33 cellular contexts compared by ENCODE assay signal in genomic region chr1:35633526-35633925, GRCh38.
"Had no signal": no experiment of that assay in that cellular context is flagged by ENCODE, and none has a peak within 500 bp of the region (broad histone marks: within the 10 kb centered on the region; RNA-seq: fewer than 3 reads in every experiment).

No MANE protein-coding gene starts in this region.

- H3K4me2 ChIP-seq: SK-N-SH had no signal

- H3K4me3 ChIP-seq: adrenal gland, cardiac muscle cell, MG63, SJSA1 had no signal

- H3K9me2 ChIP-seq: SK-N-SH had no signal

- H3K27ac ChIP-seq: adrenal gland, cardiac muscle cell, SJSA1 had no signal

- H3K4me3 Mint-ChIP-seq: activated CD4-positive, alpha-beta T cell treated with anti-CD3 and anti-CD28 coated beads, Interleukin-2, amount 10 ng/mL, durations not matched to agents 24 days and 14 days; activated CD8-positive, alpha-beta T cell treated with anti-CD3 and anti-CD28 coated beads for 36 hours; activated naive CD4-positive, alpha-beta T cell treated with anti-CD3 and anti-CD28 coated beads, Interleukin-2, amount 50 U/mL, for 24 hours; activated naive CD8-positive, alpha-beta T cell treated with anti-CD3 and anti-CD28 coated beads, Interleukin-2, amount 10 ng/mL, durations not matched to agents 7 days and 5 days; activated T-cell treated with anti-CD3 and anti-CD28 coated beads, Interleukin-2, amount 50 U/mL, for 72 hours; central memory CD8-positive, alpha-beta T cell; T-helper 1 cell treated with Interleukin-12 subunit alpha and Interleukin-12 subunit beta and Interleukin-4 antibody, amounts not matched to agents 30 μg/mL and 1 μg/mL, for 36 hours; T-helper 2 cell treated with Interferon-gamma antibody and Interleukin-4, amounts not matched to agents 5 μg/mL and 100 μg/mL, for 36 hours had no signal

- ATAC-seq: activated CD8-positive, alpha-beta T cell treated with anti-CD3 and anti-CD28 coated beads for 36 hours; activated T-cell treated with anti-CD3 and anti-CD28 coated beads, Interleukin-2, amount 50 U/mL, for 72 hours; Panc1 had no signal

- H3K9me3 Mint-ChIP-seq: activated CD4-positive, alpha-beta T cell treated with anti-CD3 and anti-CD28 coated beads, Interleukin-2, amount 10 ng/mL, durations not matched to agents 24 days and 14 days; activated CD8-positive, alpha-beta T cell treated with anti-CD3 and anti-CD28 coated beads for 36 hours; activated naive CD4-positive, alpha-beta T cell treated with anti-CD3 and anti-CD28 coated beads, Interleukin-2, amount 50 U/mL, for 24 hours; activated naive CD8-positive, alpha-beta T cell treated with anti-CD3 and anti-CD28 coated beads, Interleukin-2, amount 10 ng/mL, durations not matched to agents 7 days and 5 days; activated T-cell treated with anti-CD3 and anti-CD28 coated beads, Interleukin-2, amount 50 U/mL, for 72 hours; activated T-helper 2 cell treated with anti-CD3 and anti-CD28 coated beads, Interferon-gamma antibody, Interleukin-2, Interleukin-4, amounts not matched to agents 10 μg/mL and 5 μg/mL and 100 μg/mL, durations not matched to agents 14 hours and 24 hours and 36 hours; central memory CD8-positive, alpha-beta T cell; T-helper 1 cell treated with Interleukin-12 subunit alpha and Interleukin-12 subunit beta and Interleukin-4 antibody, amounts not matched to agents 30 μg/mL and 1 μg/mL, for 36 hours; T-helper 2 cell treated with Interferon-gamma antibody and Interleukin-4, amounts not matched to agents 5 μg/mL and 100 μg/mL, for 36 hours had no signal

- H3K27ac Mint-ChIP-seq: activated CD4-positive, alpha-beta T cell treated with anti-CD3 and anti-CD28 coated beads, Interleukin-2, amount 10 ng/mL, durations not matched to agents 24 days and 14 days; activated CD8-positive, alpha-beta T cell treated with anti-CD3 and anti-CD28 coated beads for 36 hours; activated naive CD4-positive, alpha-beta T cell treated with anti-CD3 and anti-CD28 coated beads, Interleukin-2, amount 50 U/mL, for 24 hours; activated T-cell treated with anti-CD3 and anti-CD28 coated beads, Interleukin-2, amount 50 U/mL, for 72 hours; activated T-helper 2 cell treated with anti-CD3 and anti-CD28 coated beads, Interferon-gamma antibody, Interleukin-2, Interleukin-4, amounts not matched to agents 10 μg/mL and 5 μg/mL and 100 μg/mL, durations not matched to agents 14 hours and 24 hours and 36 hours; T-helper 1 cell treated with Interleukin-12 subunit alpha and Interleukin-12 subunit beta and Interleukin-4 antibody, amounts not matched to agents 30 μg/mL and 1 μg/mL, for 36 hours; T-helper 2 cell treated with Interferon-gamma antibody and Interleukin-4, amounts not matched to agents 5 μg/mL and 100 μg/mL, for 36 hours had no signal

- H3K9me3 ChIP-seq: adrenal gland, MG63, SJSA1, SK-N-SH had no signal

- DNase-seq: activated CD4-positive, alpha-beta T cell treated with anti-CD3 and anti-CD28 coated beads, Interleukin-2, amount 10 ng/mL, durations not matched to agents 24 days and 14 days; activated CD4-positive, alpha-beta T cell treated with anti-CD3 and anti-CD28 coated beads, Interleukin-2, amount 50 U/mL, for 4 hours; activated CD8-positive, alpha-beta T cell treated with anti-CD3 and anti-CD28 coated beads for 36 hours; activated gamma-delta T cell; activated naive CD4-positive, alpha-beta T cell treated with Interleukin-2 at 50 U/mL for 16 hours; activated naive CD8-positive, alpha-beta T cell treated with anti-CD3 and anti-CD28 coated beads, Interleukin-2, amount 10 ng/mL, durations not matched to agents 7 days and 5 days; activated T-cell treated with anti-CD3 and anti-CD28 coated beads, Interleukin-2, amount 50 U/mL, for 1 hour; activated T-cell treated with anti-CD3 and anti-CD28 coated beads, Interleukin-2, amount 50 U/mL, for 72 hours; adrenal gland; anterior cingulate cortex; Karpas-422; MG63; NCI-H1048; NCI-H1105 treated with DMSO at 0.1 percent for 48 hours; NCI-H1436; NCI-H1694; NCI-H1930; NCI-H2081 treated with DMSO at 0.1 percent for 48 hours; NCI-H226; NCI-H446 treated with DMSO at 0.1 percent for 48 hours; NCI-H524 treated with DMSO at 0.1 percent for 48 hours; RPMI8226; SHP77 treated with DMSO at 0.1 percent for 48 hours; SK-N-SH had no signal

- FAIRE-seq: TTC549 had no signal

- H3K27me3 ChIP-seq: adrenal gland, cardiac muscle cell, MG63, SJSA1 had no signal

- H3K27me3 Mint-ChIP-seq: activated CD4-positive, alpha-beta T cell treated with anti-CD3 and anti-CD28 coated beads, Interleukin-2, amount 10 ng/mL, durations not matched to agents 24 days and 14 days; activated CD8-positive, alpha-beta T cell treated with anti-CD3 and anti-CD28 coated beads for 36 hours; activated naive CD4-positive, alpha-beta T cell treated with anti-CD3 and anti-CD28 coated beads, Interleukin-2, amount 50 U/mL, for 24 hours; activated naive CD8-positive, alpha-beta T cell treated with anti-CD3 and anti-CD28 coated beads, Interleukin-2, amount 10 ng/mL, durations not matched to agents 7 days and 5 days; central memory CD8-positive, alpha-beta T cell had no signal

- H3K9ac ChIP-seq: SK-N-SH had no signal
